10 cellular contexts compared by ENCODE assay signal in genomic region chr1:150620919-150621318, GRCh38. TPM values are rescaled to one million over a fixed set of nuclear protein-coding genes. Genes with fewer than 3 reads are reported as not detected.
DNase-seq lines count a peak whose midpoint lies in the region; ATAC-seq and TF ChIP-seq lines count a peak whose summit lies in the region.
"Had no signal": no experiment of that assay in that cellular context is flagged by ENCODE, and none has a peak within 500 bp of the region (broad histone marks: within the 10 kb centered on the region; RNA-seq: fewer than 3 reads in every experiment).

No MANE protein-coding gene starts in this region.

- intact Hi-C loops in PC-9 (cut with micrococcal nuclease; ENCODE audit: unreplicated experiment): loop anchor here (5.0 to 10.0 kb wide), 3 partner anchors 191 to 354 kb away; partner anchors contain the start of genes CERS2 and CIART

- H3K9me3 ChIP-seq in SK-N-SH (no peaks in the 10 kb centered on the region), hepatocyte (ENCODE audit: low read depth) (no peaks in the 10 kb centered on the region), PC-9 (ENCODE audit: insufficient read depth, low read depth) (no peaks in the 10 kb centered on the region)

- H3K36me3 ChIP-seq in SK-N-SH (replicated peaks in 1 of 2; ENCODE audit: control insufficient read depth in 1 of 2, insufficient read depth in 2 of 2, low read length in 1 of 2): peaks cover 38 to 41% of the 10 kb centered on the region in 2 experiments
- peaks cover 3% of the 10 kb centered on the region for H3K36me3 ChIP-seq in hepatocyte (replicated peaks; ENCODE audit: insufficient read depth, low read depth)
- peaks cover 70% of the 10 kb centered on the region for H3K36me3 ChIP-seq in PC-9 (ENCODE audit: low read depth)

- POLR2A ChIA-PET in SK-N-SH (lab: Yijun Ruan, JAX) (interaction anchor here (2.0 to 2.3 kb wide), 2 partner anchors 8 to 42 kb away, joined by 9 to 10 read pairs; partner anchors contain the start of genes ENSA and MCL1), PC-9 (lab: Charles Lee; ENCODE audit: unreplicated experiment) (no interaction called here)

- no peak for TF ChIP-seq RAD21 in SK-N-SH (IDR thresholded peaks at IDR 0.05; ENCODE audit: low read length)

- H3K27me3 ChIP-seq in SK-N-SH (ENCODE audit: insufficient read depth) (no peaks in the 10 kb centered on the region), hepatocyte (no peaks in the 10 kb centered on the region), PC-9 (ENCODE audit: insufficient read depth, low read depth) (no peaks in the 10 kb centered on the region)

- peaks cover 66% of the 10 kb centered on the region for H3K36me3 Mint-ChIP-seq in stimulated activated memory B cell treated with anti-CD40 and anti-IgM and Interleukin-4, amounts not matched to agents 10 μg/mL and 1 μg/mL and 100 μg/mL, for 72 hours

- no peak overlapping the region for H3K4me3 ChIP-seq in SK-N-SH (ENCODE audit: low read depth in 2 of 2, low read length in 1 of 2)
- H3K4me3 ChIP-seq in hepatocyte: no peak overlapping the region
- H3K4me3 ChIP-seq in PC-9: no peak overlapping the region

- H2AFZ ChIP-seq in SK-N-SH (ENCODE audit: low read depth) (no peak overlapping the region), hepatocyte (no peak overlapping the region), PC-9 (no peak overlapping the region)

- H3F3A ChIP-seq in SK-N-SH (replicated peaks; ENCODE audit: insufficient read depth) (peaks cover 38% of the 10 kb centered on the region), PC-9 (ENCODE audit: insufficient read depth, low read depth) (peaks cover 71% of the 10 kb centered on the region)

- H3K9ac ChIP-seq in SK-N-SH: no peak overlapping the region

- no peak for TF ChIP-seq CTCF in SK-N-SH (IDR thresholded peaks at IDR 0.05)
- no peak for TF ChIP-seq CTCF in VCaP (conservative IDR thresholded peaks at IDR 0.05)
- no peak for TF ChIP-seq CTCF in hepatocyte (IDR thresholded peaks at IDR 0.05; ENCODE audit: poor library complexity)
- no peak for TF ChIP-seq CTCF in PC-9 (conservative IDR thresholded peaks at IDR 0.05)

- H3K4me3 Mint-ChIP-seq in stimulated activated memory B cell treated with anti-CD40 and anti-IgM and Interleukin-4, amounts not matched to agents 10 μg/mL and 1 μg/mL and 100 μg/mL, for 72 hours: no peak overlapping the region
- H3K4me3 Mint-ChIP-seq: type B pancreatic cell had no signal

- 100% methylated on average over 2 of the region's 2 CpGs for WGBS in SK-N-SH (ENCODE audit: low lambda C conversion rate)
- WGBS in hepatocyte (ENCODE audit: low lambda C conversion rate, missing lambda C conversion rate): 100% methylated on average over 2 of the region's 2 CpGs

- H3K4me1 ChIP-seq in SK-N-SH (ENCODE audit: control insufficient read depth in 1 of 2, insufficient read depth in 2 of 2, low read depth in 1 of 2, low read length in 1 of 2) (peaks cover 10 to 22% of the 10 kb centered on the region in 2 experiments), hepatocyte (ENCODE audit: insufficient read depth) (no peaks in the 10 kb centered on the region), PC-9 (replicated peaks; ENCODE audit: insufficient read depth) (peaks cover 50% of the 10 kb centered on the region)

- DNase-seq in SK-N-SH: no peak
- DNase-seq in hepatocyte (ENCODE audit: low spot score): no peak
- no peak for DNase-seq in NCI-H2196 treated with DMSO at 0.1 percent for 48 hours (lab: John Stamatoyannopoulos, UW; ENCODE audit: unreplicated experiment)
- no peak for DNase-seq in PC-9
- DNase-seq in stimulated activated CD4-positive, alpha-beta T cell treated with anti-CD3 and anti-CD28 coated beads, Interleukin-2, amount 100 ng/mL, for 48 hours: no peak
- DNase-seq: NCI-H1436 treated with DMSO at 0.1 percent for 48 hours had no signal

- H4K20me1 ChIP-seq in SK-N-SH (ENCODE audit: insufficient read depth) (no peaks in the 10 kb centered on the region), hepatocyte (ENCODE audit: insufficient read depth, poor library complexity, severe bottlenecking) (no peaks in the 10 kb centered on the region), PC-9 (ENCODE audit: insufficient read depth) (no peaks in the 10 kb centered on the region)

- H3K4me1 Mint-ChIP-seq in stimulated activated memory B cell treated with anti-CD40 and anti-IgM and Interleukin-4, amounts not matched to agents 10 μg/mL and 1 μg/mL and 100 μg/mL, for 72 hours: peaks cover 79% of the 10 kb centered on the region

- H3K79me2 ChIP-seq in SK-N-SH (ENCODE audit: insufficient read depth): peaks cover 24% of the 10 kb centered on the region
- H3K79me2 ChIP-seq in hepatocyte: peaks cover 19% of the 10 kb centered on the region
- H3K79me2 ChIP-seq in PC-9 (ENCODE audit: low read depth): peaks cover 49% of the 10 kb centered on the region

- H3K9me3 Mint-ChIP-seq in stimulated activated memory B cell treated with anti-CD40 and anti-IgM and Interleukin-4, amounts not matched to agents 10 μg/mL and 1 μg/mL and 100 μg/mL, for 72 hours: no peaks in the 10 kb centered on the region
- H3K9me3 Mint-ChIP-seq: type B pancreatic cell had no signal

- H3K9me2 ChIP-seq in SK-N-SH (no peaks in the 10 kb centered on the region), hepatocyte (replicated peaks; ENCODE audit: insufficient read depth) (no peaks in the 10 kb centered on the region), PC-9 (ENCODE audit: insufficient read depth) (no peaks in the 10 kb centered on the region)

- H3K27ac ChIP-seq in SK-N-SH (ENCODE audit: low read depth in 2 of 2, low read length in 1 of 2) (peak overlapping the region in 1 of 2 experiments; percentile 72; a peak in 2 of 4 replicates), VCaP (peak overlapping the region; percentile 55), hepatocyte (peak overlapping the region; percentile 22), PC-9 (no peak overlapping the region)

- no peaks in the 10 kb centered on the region for H3K27me3 Mint-ChIP-seq in stimulated activated memory B cell treated with anti-CD40 and anti-IgM and Interleukin-4, amounts not matched to agents 10 μg/mL and 1 μg/mL and 100 μg/mL, for 72 hours
- H3K27me3 Mint-ChIP-seq: type B pancreatic cell had no signal

- no peak for ATAC-seq in SK-N-SH treated with all-trans-retinoic acid at 6 μM for 48 hours
- ATAC-seq in stimulated activated memory B cell treated with anti-CD40 and anti-IgM and Interleukin-4, amounts not matched to agents 10 μg/mL and 1 μg/mL and 100 μg/mL, for 72 hours: no peak

- H3K27ac Mint-ChIP-seq in stimulated activated memory B cell treated with anti-CD40 and anti-IgM and Interleukin-4, amounts not matched to agents 10 μg/mL and 1 μg/mL and 100 μg/mL, for 72 hours: peak overlapping the region; percentile 87

- CTCF ChIA-PET in SK-N-SH (lab: Yijun Ruan, JAX): interaction anchor here (0.6 to 5.4 kb wide), 14 partner anchors 8 to 302 kb away, joined by 3 to 58 read pairs (median 4); partner anchors contain the start of gene ENSA
- CTCF ChIA-PET in PC-9 (lab: Charles Lee): interaction anchor here (0.6 kb wide), 1 partner anchor 60 kb away, joined by 10 read pairs; no protein-coding TSS in a partner anchor

- H3K4me2 ChIP-seq in SK-N-SH (0 out of 2 replicates have a peak overlapping the region, but pooled peaks have one; percentile 25), hepatocyte (no peak overlapping the region), PC-9 (no peak overlapping the region)

- BruUV-seq in PC-9 (replicated peaks; lab: Mats Ljungman, UMichigan): no TSS peak

- TF ChIP-seq EP300 in SK-N-SH (IDR thresholded peaks at IDR 0.05; ENCODE audit: borderline replicate concordance in 1 of 2, low read depth in 1 of 2, low read length in 1 of 2): no peak

TF ChIP-seq in SK-N-SH, 30 proteins besides CTCF, POLR2A, EP300 and RAD21:
- TF ChIP-seq TCF12 (IDR thresholded peaks at IDR 0.05) (no peak), RCOR1 (IDR thresholded peaks at IDR 0.05; ENCODE audit: low read length) (no peak), FOSL2 (IDR thresholded peaks at IDR 0.05; ENCODE audit: borderline replicate concordance, low read depth) (no peak), CHD2 (IDR thresholded peaks at IDR 0.05; ENCODE audit: low read length, partially characterized antibody) (no peak)

TF ChIP-seq in SK-N-SH treated with all-trans-retinoic acid at 6 μM for 48 hours, 23 proteins besides CTCF, POLR2A, EP300 and RAD21 (continues in another document):
- TF ChIP-seq BACH2 (CRISPR knock-in tag; IDR thresholded peaks at IDR 0.05; ENCODE audit: borderline replicate concordance) (no peak), TSHZ2 (CRISPR knock-in tag; IDR thresholded peaks at IDR 0.05) (no peak), SNAI2 (CRISPR knock-in tag; IDR thresholded peaks at IDR 0.05) (no peak), PPARA (CRISPR knock-in tag; IDR thresholded peaks at IDR 0.05; ENCODE audit: borderline replicate concordance) (no peak), ISL1 (CRISPR knock-in tag; IDR thresholded peaks at IDR 0.05) (no peak)

RNA-seq across cellular contexts. Expression of gene ENSA, which starts 8.5 kb away (rescaled TPM):
- 47.4 and 56.3 TPM in 2 replicates for polyA plus RNA-seq in SK-N-SH (2012; rRNA removed)
- polyA plus RNA-seq in SK-N-SH (2012; cell fraction: cytosol; rRNA removed): 62.5 and 74.7 TPM in 2 replicates
- 32.5 and 33.7 TPM in 2 replicates for polyA plus RNA-seq in SK-N-SH (2012; cell fraction: nucleus; rRNA removed)
- 101 and 148 TPM in 2 replicates for total RNA-seq in hepatocyte
- polyA plus RNA-seq in hepatocyte: 70.8 and 86.5 TPM in 2 replicates
- total RNA-seq in PC-9 (2021): 229 and 263 TPM in 2 replicates

RNA-seq across cellular contexts. Expression of gene MCL1, which starts 41.5 kb away (rescaled TPM):
- 110 and 131 TPM in 2 replicates for polyA plus RNA-seq in SK-N-SH (2012; rRNA removed)
- 70.8 and 82.9 TPM in 2 replicates for polyA plus RNA-seq in SK-N-SH (2012; cell fraction: cytosol; rRNA removed)
- 354 and 429 TPM in 2 replicates for polyA plus RNA-seq in SK-N-SH (2012; cell fraction: nucleus; rRNA removed)
- 302 and 388 TPM in 2 replicates for total RNA-seq in hepatocyte
- 150 and 181 TPM in 2 replicates for polyA plus RNA-seq in hepatocyte
- 145 and 178 TPM in 2 replicates for total RNA-seq in PC-9 (2021)
